ENCODE assay signal across 16 cellular contexts in genomic region chr7:81641873-81642272, GRCh38.
"Had no signal": no experiment of that assay in that cellular context is flagged by ENCODE, and none has a peak within 500 bp of the region (broad histone marks: within the 10 kb centered on the region; RNA-seq: fewer than 3 reads in every experiment).

No MANE protein-coding gene starts in this region.

- ATAC-seq: activated CD8-positive, alpha-beta memory T cell treated with anti-CD3 and anti-CD28 coated beads, Interleukin-2, amount 10 ng/mL, durations not matched to agents 7 days and 5 days; esophagus mucosa; mucosa of descending colon; naive thymus-derived CD4-positive, alpha-beta T cell; pancreas; stimulated activated naive CD8-positive, alpha-beta T cell treated with anti-CD3 and anti-CD28 coated beads, Interleukin-15, amount 100 ng/mL, for 72 hours; upper lobe of right lung had no signal

- DNase-seq: activated CD4-positive, alpha-beta memory T cell treated with anti-CD3 and anti-CD28 coated beads for 36 hours; activated CD8-positive, alpha-beta memory T cell treated with anti-CD3 and anti-CD28 coated beads, Interleukin-2, amount 10 ng/mL, durations not matched to agents 7 days and 5 days; activated naive CD4-positive, alpha-beta T cell treated with anti-CD3 and anti-CD28 coated beads for 36 hours; activated T-cell treated with anti-CD3 and anti-CD28 coated beads, Interleukin-2, amount 50 U/mL, for 1 hour; hippocampal formation; left ventricle myocardium inferior; mucosa of descending colon; naive thymus-derived CD4-positive, alpha-beta T cell; pancreas; sigmoid colon; spleen; stimulated activated naive CD8-positive, alpha-beta T cell treated with anti-CD3 and anti-CD28 coated beads, Interleukin-15, amount 100 ng/mL, for 72 hours; testis; upper lobe of right lung; WERI-Rb-1 had no signal

- H3K4me3 ChIP-seq: left ventricle myocardium inferior, mucosa of descending colon, pancreas, sigmoid colon, spleen, testis, upper lobe of right lung had no signal
